In genomic region chr15:70354260-70354894, GRCh38 we compare ENCODE assay signal across 17 cellular contexts.
DNase-seq lines count a peak whose midpoint lies in the region; ATAC-seq, FAIRE-seq and TF ChIP-seq lines count a peak whose summit lies in the region.
"Had no signal": no experiment of that assay in that cellular context is flagged by ENCODE, and none has a peak within 500 bp of the region (broad histone marks: within the 10 kb centered on the region; RNA-seq: fewer than 3 reads in every experiment).

No MANE protein-coding gene starts in this region.

- intact Hi-C loops in CD14-positive monocyte (cut with micrococcal nuclease) = no loop called here
- intact Hi-C loops in pancreas (cut with DNase I) = no loop called here

- H3K9me3 ChIP-seq in pancreas (no peaks in the 10 kb centered on the region), WERI-Rb-1 (ENCODE audit: severe bottlenecking) (no peaks in the 10 kb centered on the region)

- H3K4me3 Mint-ChIP-seq in CD14-positive monocyte = no peak overlapping the region
- H3K4me3 Mint-ChIP-seq: HFFc6 had no signal

- peaks cover 0 to 2% (median 0%) of the 10 kb centered on the region in 7 donors for H3K9me3 Mint-ChIP-seq in CD14-positive monocyte
- H3K9me3 Mint-ChIP-seq: HFFc6 had no signal

- ATAC-seq in pancreas = peak in 3 of 4 donors; percentile 12 to 43 (median 15)
- no peak for ATAC-seq in HG03378 (IDR thresholded peaks at IDR 0.05; ENCODE audit: unreplicated experiment)
- ATAC-seq: Right ventricle myocardium inferior had no signal

- no peak overlapping the region for H3K27ac Mint-ChIP-seq in CD14-positive monocyte
- H3K27ac Mint-ChIP-seq: HFFc6 had no signal

- TF ChIP-seq CTCF in CD14-positive monocyte (IDR thresholded peaks at IDR 0.05) = no peak
- no peak for TF ChIP-seq CTCF in pancreas (IDR thresholded peaks at IDR 0.05)
- no peak for TF ChIP-seq CTCF in WERI-Rb-1 (IDR thresholded peaks at IDR 0.05; ENCODE audit: low read depth, low read length)

- H3K36me3 Mint-ChIP-seq in CD14-positive monocyte = peaks cover 2 to 4% of the 10 kb centered on the region in 2 donors

- no peaks in the 10 kb centered on the region for H3K4me1 ChIP-seq in pancreas

- peak; percentile 27 for DNase-seq in CD14-positive monocyte (ENCODE audit: low spot score)
- peak; percentile 24 for DNase-seq in D341Med (ENCODE audit: low spot score)
- peak; percentile 43 for DNase-seq in ecto neural progenitor cell (ENCODE audit: low spot score)
- peak in 1 of 6 donors; percentile 46 for DNase-seq in pancreas
- no peak for DNase-seq in WERI-Rb-1
- no peak for DNase-seq in NCI-H2227 (lab: John Stamatoyannopoulos, UW; ENCODE audit: unreplicated experiment)
- DNase-seq: DMS153; EL; HFFc6; NCI-H1417; NCI-H1930; NCI-H524; NK-92 treated with Interleukin-12 subunit alpha and Interleukin-12 subunit beta, amount 100 ng/mL, for 24 hours; PC-9 had no signal

- no peak for FAIRE-seq in pancreas (lab: Jason Lieb, UNC)

- H3K36me3 ChIP-seq in pancreas = no peaks in the 10 kb centered on the region
- H3K36me3 ChIP-seq in WERI-Rb-1 = no peaks in the 10 kb centered on the region

- no peak overlapping the region for H3K4me3 ChIP-seq in pancreas
- H3K4me3 ChIP-seq in WERI-Rb-1 (ENCODE audit: low read depth, low read length) = no peak overlapping the region
- H3K4me3 ChIP-seq: PC-9 had no signal

- peaks cover 14% of the 10 kb centered on the region for H3K4me1 Mint-ChIP-seq in CD14-positive monocyte

- H3K27ac ChIP-seq in pancreas (no peak overlapping the region), WERI-Rb-1 (no peak overlapping the region)
- H3K27ac ChIP-seq: KMS-11, PC-9 had no signal

- 54 to 57% methylated on average over 21 of the region's 21 CpGs for WGBS in pancreas, 2 donors

- H3K27me3 Mint-ChIP-seq in CD14-positive monocyte (ENCODE audit: low read depth in 3 of 3) = peaks cover 5 to 15% (median 6%) of the 10 kb centered on the region in 3 donors

- H3K27me3 ChIP-seq in pancreas (no peaks in the 10 kb centered on the region), WERI-Rb-1 (ENCODE audit: insufficient read depth, low read depth, severe bottlenecking) (no peaks in the 10 kb centered on the region)

Comparison
In these comparisons a context has a peak if more than half of its experiments do, and no peak if none do; other contexts are left out.
1. DNase-seq: peak in CD14-positive monocyte (single experiment), D341Med (single experiment) and ecto neural progenitor cell (single experiment); none in WERI-Rb-1 (single experiment) and NCI-H2227 (single experiment).